In genomic region chr19:34654796-34655195, GRCh38 we compare ENCODE assay signal across 11 cellular contexts. TPM values are rescaled to one million over a fixed set of nuclear protein-coding genes. Genes with fewer than 3 reads are reported as not detected.
"Had no signal": no experiment of that assay in that cellular context is flagged by ENCODE, and none has a peak within 500 bp of the region (broad histone marks: within the 10 kb centered on the region; RNA-seq: fewer than 3 reads in every experiment).

No MANE protein-coding gene starts in this region.

- FAIRE-seq: HepG2 had no signal

- H3K9me3 ChIP-seq: HAP-1 had no signal

- H3K4me1 ChIP-seq: HAP-1 had no signal

- ATAC-seq: HCT116, HepG2 had no signal

- DNase-seq: GM23248, GOT3, H7, HFFc6, KBM-7 had no signal

- H3K27ac ChIP-seq: GM23248, HL-60, KMS-11 had no signal

- H3K4me2 ChIP-seq: KMS-11 had no signal

- H3K4me3 ChIP-seq: GM23248, HAP-1 had no signal

RNA-seq across cellular contexts. Expression of gene SCGB2B2, which starts 22.2 kb away (rescaled TPM):
- polyA plus RNA-seq: GM23248, IgD-negative memory B cell had no signal

RNA-seq across cellular contexts. Expression of gene ZNF302, which starts 22.7 kb away (rescaled TPM):
- polyA plus RNA-seq: HepG2 had no signal
